Comparison of ENCODE assay signal across 24 cellular contexts in the genomic region with DNA sequence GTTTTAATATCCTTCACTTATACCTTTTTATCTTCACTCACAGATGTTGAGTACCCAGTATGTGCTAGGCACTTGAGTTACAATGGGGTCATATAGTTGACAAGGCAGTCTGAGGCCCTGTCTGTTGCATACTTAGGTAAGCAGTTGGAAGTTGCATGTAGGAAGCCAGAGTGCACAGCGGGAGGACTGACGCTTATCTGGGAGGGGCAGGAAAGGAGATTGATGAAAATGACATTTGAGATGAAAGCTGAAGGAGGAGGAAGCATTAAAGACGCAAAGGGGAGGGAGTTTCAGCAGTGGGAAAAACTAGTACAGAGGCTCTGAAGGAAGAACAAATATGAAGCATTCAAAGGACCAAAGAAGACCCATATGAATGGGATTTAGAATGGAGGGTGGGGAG.
"Had no signal": no experiment of that assay in that cellular context is flagged by ENCODE, and none has a peak within 500 bp of the region (broad histone marks: within the 10 kb centered on the region; RNA-seq: fewer than 3 reads in every experiment).

No MANE protein-coding gene starts in this region.

- H3K9me3 ChIP-seq: esophagus muscularis mucosa, left ventricle myocardium inferior, thoracic aorta, upper lobe of right lung had no signal

- H3K27ac ChIP-seq: dorsolateral prefrontal cortex, esophagus muscularis mucosa, thoracic aorta, upper lobe of right lung had no signal

- H3K27me3 ChIP-seq: esophagus muscularis mucosa, upper lobe of right lung had no signal

- DNase-seq: activated B cell treated with CpG ODN at 0.5 μM for 24 hours; activated CD4-positive, alpha-beta T cell treated with anti-CD3 and anti-CD28 coated beads for 36 hours; activated CD4-positive, alpha-beta T cell treated with anti-CD3 and anti-CD28 coated beads, Interleukin-2, amount 50 U/mL, for 4 hours; activated CD8-positive, alpha-beta memory T cell treated with anti-CD3 and anti-CD28 coated beads for 24 hours; activated CD8-positive, alpha-beta memory T cell treated with anti-CD3 and anti-CD28 coated beads, Interleukin-2, amount 50 U/mL, for 4 hours; activated naive CD8-positive, alpha-beta T cell treated with anti-CD3 and anti-CD28 coated beads for 36 hours; activated T-cell treated with anti-CD3 and anti-CD28 coated beads, Interleukin-2, amount 50 U/mL, for 24 hours; dorsolateral prefrontal cortex; glutamatergic neuron; hippocampal formation; kidney glomerular epithelial cell; left ventricle myocardium inferior; occipital lobe; posterior cingulate gyrus; retina; stimulated activated CD4-positive, alpha-beta T cell treated with anti-CD3 and anti-CD28 coated beads, Interleukin-4, amount 100 ng/mL, for 1 hour; stimulated activated naive CD4-positive, alpha-beta T cell; T-helper 9 cell; upper lobe of right lung had no signal

- H3K27ac Mint-ChIP-seq: activated B cell treated with CpG ODN at 0.5 μM for 24 hours; activated CD4-positive, alpha-beta T cell treated with anti-CD3 and anti-CD28 coated beads for 36 hours; activated naive CD8-positive, alpha-beta T cell treated with anti-CD3 and anti-CD28 coated beads for 36 hours; activated T-cell treated with anti-CD3 and anti-CD28 coated beads, Interleukin-2, amount 50 U/mL, for 24 hours; activated T-helper 17 cell treated with anti-CD3 and anti-CD28 coated beads, Interleukin-2, amount 50 U/mL, for 72 hours; nephron had no signal

- H3K27me3 Mint-ChIP-seq: central memory CD8-positive, alpha-beta T cell had no signal

- H3K36me3 ChIP-seq: esophagus muscularis mucosa, left ventricle myocardium inferior, thoracic aorta, upper lobe of right lung had no signal

- H3K4me3 ChIP-seq: dorsolateral prefrontal cortex, esophagus muscularis mucosa, left ventricle myocardium inferior, thoracic aorta, upper lobe of right lung had no signal

- H3K4me3 Mint-ChIP-seq: activated B cell treated with CpG ODN at 0.5 μM for 24 hours; activated CD4-positive, alpha-beta T cell treated with anti-CD3 and anti-CD28 coated beads for 36 hours; activated naive CD8-positive, alpha-beta T cell treated with anti-CD3 and anti-CD28 coated beads for 36 hours; activated T-cell treated with anti-CD3 and anti-CD28 coated beads, Interleukin-2, amount 50 U/mL, for 24 hours; activated T-helper 17 cell treated with anti-CD3 and anti-CD28 coated beads, Interleukin-2, amount 50 U/mL, for 72 hours; central memory CD8-positive, alpha-beta T cell; nephron had no signal

- H3K9me3 Mint-ChIP-seq: activated B cell treated with CpG ODN at 0.5 μM for 24 hours; activated naive CD8-positive, alpha-beta T cell treated with anti-CD3 and anti-CD28 coated beads for 36 hours; activated T-cell treated with anti-CD3 and anti-CD28 coated beads, Interleukin-2, amount 50 U/mL, for 24 hours; activated T-helper 17 cell treated with anti-CD3 and anti-CD28 coated beads, Interleukin-2, amount 50 U/mL, for 72 hours; central memory CD8-positive, alpha-beta T cell; nephron had no signal

- H3K4me1 Mint-ChIP-seq: activated B cell treated with CpG ODN at 0.5 μM for 24 hours; activated CD4-positive, alpha-beta T cell treated with anti-CD3 and anti-CD28 coated beads for 36 hours; activated naive CD8-positive, alpha-beta T cell treated with anti-CD3 and anti-CD28 coated beads for 36 hours; activated T-helper 17 cell treated with anti-CD3 and anti-CD28 coated beads, Interleukin-2, amount 50 U/mL, for 72 hours; central memory CD8-positive, alpha-beta T cell; nephron had no signal

- H3K36me3 Mint-ChIP-seq: activated naive CD8-positive, alpha-beta T cell treated with anti-CD3 and anti-CD28 coated beads for 36 hours had no signal
